Comparison of ENCODE assay signal across 13 cellular contexts in the genomic region with DNA sequence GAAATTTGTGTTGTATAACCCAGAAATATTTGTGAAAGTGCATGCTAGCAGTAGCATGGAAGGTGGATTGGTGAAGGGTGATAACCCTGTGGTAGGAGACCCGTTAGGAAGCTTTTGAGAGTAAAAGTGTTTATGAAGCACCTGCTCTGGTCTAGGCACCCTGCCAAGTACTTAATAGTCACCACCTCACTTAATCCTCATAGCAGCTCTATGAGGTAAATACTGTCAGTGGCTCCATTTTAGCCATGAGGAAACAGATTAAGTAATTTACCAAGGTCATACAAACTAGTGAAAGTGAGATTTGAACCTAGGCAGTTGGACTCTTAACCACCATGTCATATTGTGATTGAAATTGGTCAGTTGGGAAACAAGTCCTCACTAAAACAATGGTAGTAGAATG.
DNase-seq lines count a peak whose midpoint lies in the region; ATAC-seq and TF ChIP-seq lines count a peak whose summit lies in the region.
"Had no signal": no experiment of that assay in that cellular context is flagged by ENCODE, and none has a peak within 500 bp of the region (broad histone marks: within the 10 kb centered on the region; RNA-seq: fewer than 3 reads in every experiment).

No MANE protein-coding gene starts in this region.

- 95 to 100% methylated on average over 1 of the region's 1 CpG for WGBS in GM23248 (ENCODE audit: low coverage in 1 of 2, low lambda C conversion rate in 2 of 2, missing lambda C conversion rate in 2 of 2), 2 experiments

- no peaks in the 10 kb centered on the region for H3K36me3 ChIP-seq in GM23248 (ENCODE audit: low read depth)

- H3F3A ChIP-seq in GM23248 (ENCODE audit: insufficient read depth): no peaks in the 10 kb centered on the region

- H3K27ac ChIP-seq in GM23248: no peak overlapping the region

- H4K20me1 ChIP-seq in GM23248 (ENCODE audit: insufficient read depth): no peaks in the 10 kb centered on the region

- no peaks in the 10 kb centered on the region for H3K4me1 ChIP-seq in GM23248 (ENCODE audit: insufficient read depth)

- DNase-seq in NCI-H1092 treated with DMSO at 0.1 percent for 48 hours (lab: John Stamatoyannopoulos, UW) (peak; percentile 37), NCI-H1092 (lab: John Stamatoyannopoulos, UW) (no peak), GM12865 (ENCODE audit: low read depth) (peak; percentile 48), SHP77 treated with DMSO at 0.1 percent for 48 hours (lab: John Stamatoyannopoulos, UW) (peak; percentile 11), kidney tubule cell (ENCODE audit: low spot score) (peak; percentile 15), GM23248 (no peak), dermis blood vessel endothelial cell (no peak)
- DNase-seq: activated CD8-positive, alpha-beta T cell treated with anti-CD3 and anti-CD28 coated beads, Interleukin-2, amount 10 ng/mL, durations not matched to agents 7 days and 5 days; effector memory CD4-positive, alpha-beta T cell; stimulated activated naive CD8-positive, alpha-beta T cell treated with anti-CD3 and anti-CD28 coated beads, Interleukin-15, Interleukin-2, amounts not matched to agents 100 U/mL and 50 U/mL, for 24 hours; T-helper 1 cell had no signal

- H3K9me2 ChIP-seq in GM23248 (ENCODE audit: insufficient read depth): no peaks in the 10 kb centered on the region

- in situ Hi-C loops in GM23248 (cut with MboI): no loop called here

- H2AFZ ChIP-seq in GM23248: no peak overlapping the region

- H3K27me3 ChIP-seq in GM23248 (replicated peaks; ENCODE audit: insufficient read depth): no peaks in the 10 kb centered on the region

- H3K4me2 ChIP-seq in GM23248 (ENCODE audit: unreplicated experiment): no peak overlapping the region

- H3K79me2 ChIP-seq in GM23248 (ENCODE audit: insufficient read depth): peaks cover 3% of the 10 kb centered on the region; the same call in 1 of the 2 replicates

- no peaks in the 10 kb centered on the region for H3K9me3 ChIP-seq in GM23248 (ENCODE audit: low read depth)

- no peak overlapping the region for H3K9ac ChIP-seq in GM23248

- TF ChIP-seq CTCF in GM12865 (IDR thresholded peaks at IDR 0.05; ENCODE audit: insufficient read depth, low read depth, low read length, missing control alignments): no peak

- no peak for ATAC-seq in HG03135 (IDR thresholded peaks at IDR 0.05; ENCODE audit: unreplicated experiment)
- ATAC-seq: activated CD8-positive, alpha-beta T cell treated with anti-CD3 and anti-CD28 coated beads, Interleukin-2, amount 10 ng/mL, durations not matched to agents 7 days and 5 days; Right ventricle myocardium inferior; stimulated activated naive CD8-positive, alpha-beta T cell treated with anti-CD3 and anti-CD28 coated beads, Interleukin-15, Interleukin-2, amounts not matched to agents 100 U/mL and 50 U/mL, for 24 hours had no signal

- no peak overlapping the region for H3K4me3 ChIP-seq in GM12865 (ENCODE audit: low read depth, low read length)
- H3K4me3 ChIP-seq in GM23248: no peak overlapping the region

Comparison
In these comparisons a context has a peak if more than half of its experiments do, and no peak if none do; other contexts are left out.
1. DNase-seq: peak in NCI-H1092 treated with DMSO at 0.1 percent for 48 hours (single experiment), GM12865 (single experiment), SHP77 treated with DMSO at 0.1 percent for 48 hours (single experiment) and kidney tubule cell (single experiment); none in NCI-H1092 (single experiment), GM23248 (single experiment) and dermis blood vessel endothelial cell (single experiment).